Comparison of ENCODE assay signal across 2 cellular contexts in the genomic region with DNA sequence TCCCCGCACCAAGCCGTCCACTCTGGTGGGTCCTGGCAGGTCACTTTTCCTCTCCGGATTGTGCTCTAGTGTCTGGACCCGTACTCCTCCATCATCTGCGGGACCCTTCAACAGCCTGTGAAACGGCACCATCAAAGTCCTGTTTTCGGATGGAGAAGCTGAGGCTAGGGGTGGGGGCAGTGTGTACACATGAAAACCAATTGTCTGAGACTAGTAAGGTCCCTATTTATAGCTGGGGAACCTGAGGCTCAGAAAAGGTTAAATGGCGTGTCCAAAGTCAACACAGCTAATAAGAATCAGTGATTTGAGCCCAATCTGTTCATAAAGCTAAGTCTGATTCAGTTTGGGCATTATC.
TF ChIP-seq lines count a peak whose summit lies in the region.

No MANE protein-coding gene starts in this region.

TF ChIP-seq in liver, 16 proteins besides CTCF, POLR2A, EP300 and RAD21:
- TF ChIP-seq, protein P1, sequence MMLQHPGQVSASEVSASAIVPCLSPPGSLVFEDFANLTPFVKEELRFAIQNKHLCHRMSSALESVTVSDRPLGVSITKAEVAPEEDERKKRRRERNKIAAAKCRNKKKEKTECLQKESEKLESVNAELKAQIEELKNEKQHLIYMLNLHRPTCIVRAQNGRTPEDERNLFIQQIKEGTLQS (IDR thresholded peaks at IDR 0.05), result no peak
- TF ChIP-seq RXRA (IDR thresholded peaks at IDR 0.05) (no peak), FOXA1 (IDR thresholded peaks at IDR 0.05) (no peak), HNF4G (IDR thresholded peaks at IDR 0.05) (no peak), EGR1 (IDR thresholded peaks at IDR 0.05; ENCODE audit: low read depth in 2 of 2) (no peak)
- TF ChIP-seq, protein P2, sequence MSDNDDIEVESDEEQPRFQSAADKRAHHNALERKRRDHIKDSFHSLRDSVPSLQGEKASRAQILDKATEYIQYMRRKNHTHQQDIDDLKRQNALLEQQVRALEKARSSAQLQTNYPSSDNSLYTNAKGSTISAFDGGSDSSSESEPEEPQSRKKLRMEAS (IDR thresholded peaks at IDR 0.05), result no peak

TF ChIP-seq in HepG2, 621 proteins besides CTCF, POLR2A, EP300 and RAD21:
- TF ChIP-seq ZNF749 (CRISPR knock-in tag; IDR thresholded peaks at IDR 0.05; ENCODE audit: borderline replicate concordance) (no peak), ZNF235 (CRISPR knock-in tag; IDR thresholded peaks at IDR 0.05; ENCODE audit: borderline replicate concordance) (no peak), NR3C1 (CRISPR knock-in tag; IDR thresholded peaks at IDR 0.05) (no peak), ZNF841 (CRISPR knock-in tag; IDR thresholded peaks at IDR 0.05; ENCODE audit: borderline replicate concordance) (no peak), ZNF598 (CRISPR knock-in tag; IDR thresholded peaks at IDR 0.05; ENCODE audit: borderline replicate concordance) (no peak), HIVEP1 (CRISPR knock-in tag; IDR thresholded peaks at IDR 0.05) (no peak), ZNF768 (CRISPR knock-in tag; IDR thresholded peaks at IDR 0.05) (no peak), DNMT1 (CRISPR knock-in tag; IDR thresholded peaks at IDR 0.05) (no peak)
